ENCODE assay signal across 3 cellular contexts in genomic region chr4:14575919-14576318, GRCh38.
TF ChIP-seq lines count a peak whose summit lies in the region.

No MANE protein-coding gene starts in this region.

TF ChIP-seq in HepG2, 621 proteins besides CTCF, POLR2A, EP300 and RAD21:
- peak; percentile 58; the same call in 1 of the 2 replicates for TF ChIP-seq USF2 (IDR thresholded peaks at IDR 0.05; ENCODE audit: low read depth, low read length)
- TF ChIP-seq USF2 (CRISPR knock-in tag; IDR thresholded peaks at IDR 0.05; ENCODE audit: borderline replicate concordance), result no peak
- TF ChIP-seq RAD51 (IDR thresholded peaks at IDR 0.05; ENCODE audit: borderline replicate concordance), result peak; percentile 55; the same call in 1 of the 2 replicates
- TF ChIP-seq NFE2 (CRISPR knock-in tag; IDR thresholded peaks at IDR 0.05), result no peak

TF ChIP-seq in GM12878, 131 proteins besides CTCF, POLR2A, EP300 and RAD21:
- TF ChIP-seq LARP7 (IDR thresholded peaks at IDR 0.05), result no peak
- peak; percentile 35; the same call in 1 of the 2 replicates for TF ChIP-seq RAD51 (IDR thresholded peaks at IDR 0.05)
- TF ChIP-seq SUZ12 (IDR thresholded peaks at IDR 0.05; ENCODE audit: unreplicated experiment), result no peak
- no peak for TF ChIP-seq SIX5 (IDR thresholded peaks at IDR 0.05; ENCODE audit: low read depth, low read length, severe bottlenecking)

TF ChIP-seq in K562, 482 proteins besides CTCF, POLR2A, EP300 and RAD21:
- TF ChIP-seq ZBTB17 (CRISPR knock-in tag; IDR thresholded peaks at IDR 0.05) (no peak), TFE3 (CRISPR knock-in tag; IDR thresholded peaks at IDR 0.05) (peak; percentile 85)
